In genomic region chr10:110574420-110574819, GRCh38 we compare ENCODE assay signal across 19 cellular contexts. TPM values are rescaled to one million over a fixed set of nuclear protein-coding genes. Genes with fewer than 3 reads are reported as not detected.
DNase-seq lines count a peak whose midpoint lies in the region; ATAC-seq and TF ChIP-seq lines count a peak whose summit lies in the region.
"Had no signal": no experiment of that assay in that cellular context is flagged by ENCODE, and none has a peak within 500 bp of the region (broad histone marks: within the 10 kb centered on the region; RNA-seq: fewer than 3 reads in every experiment).

No MANE protein-coding gene starts in this region.

- no peak overlapping the region for H3K4me3 Mint-ChIP-seq in stimulated activated naive CD8-positive, alpha-beta T cell treated with anti-CD3 and anti-CD28 coated beads, Interleukin-15, Interleukin-2, amounts not matched to agents 100 ng/mL and 50 ng/mL, for 24 hours
- no peak overlapping the region for H3K4me3 Mint-ChIP-seq in activated CD8-positive, alpha-beta T cell treated with anti-CD3 and anti-CD28 coated beads, Interleukin-2, amount 10 ng/mL, durations not matched to agents 7 days and 5 days
- H3K4me3 Mint-ChIP-seq: CD14-positive monocyte; T-helper 1 cell treated with Interleukin-12 subunit alpha and Interleukin-12 subunit beta and Interleukin-4 antibody, amounts not matched to agents 30 μg/mL and 1 μg/mL, for 36 hours had no signal

- H3K27me3 ChIP-seq in tibial nerve = no peaks in the 10 kb centered on the region
- H3K27me3 ChIP-seq: neutrophil, SJSA1 had no signal

- TF ChIP-seq EP300 in tibial nerve (IDR thresholded peaks at IDR 0.05) = no peak

- TF ChIP-seq POLR2A in tibial nerve (IDR thresholded peaks at IDR 0.05) = no peak

- peaks cover 0 to 48% (median 14%) of the 10 kb centered on the region in 4 donors for H3K4me1 ChIP-seq in tibial nerve

- DNase-seq in stimulated activated naive CD8-positive, alpha-beta T cell treated with anti-CD3 and anti-CD28 coated beads, Interleukin-15, Interleukin-2, amounts not matched to agents 100 U/mL and 50 U/mL, for 24 hours = no peak
- no peak for DNase-seq in activated CD8-positive, alpha-beta T cell treated with anti-CD3 and anti-CD28 coated beads, Interleukin-2, amount 10 ng/mL, durations not matched to agents 7 days and 5 days
- no peak for DNase-seq in left ventricle myocardium superior
- no peak for DNase-seq in NCI-H1092 treated with DMSO at 0.1 percent for 48 hours (lab: John Stamatoyannopoulos, UW)
- DNase-seq in tibial nerve (ENCODE audit: low spot score in 2 of 2) = no peak
- DNase-seq: activated CD4-positive, alpha-beta T cell treated with anti-CD3 and anti-CD28 coated beads, Interleukin-2, amount 50 U/mL, for 1 hour; activated T-cell treated with anti-CD3 and anti-CD28 coated beads for 4 hours; DMS153; GF-D8; NCI-H1694; stimulated activated CD4-positive, alpha-beta T cell treated with anti-CD3 and anti-CD28 coated beads, Interleukin-4, amount 100 ng/mL, for 24 hours had no signal

- intact Hi-C loops in left ventricle myocardium superior (cut with micrococcal nuclease) = no loop called here

- POLR2A ChIA-PET in activated CD8-positive, alpha-beta T cell treated with anti-CD3 and anti-CD28 coated beads, Interleukin-2, amount 10 ng/mL, durations not matched to agents 7 days and 5 days (lab: Charles Lee) = interaction anchor here (0.6 to 1.1 kb wide), 2 partner anchors 15 to 16 kb away, joined by 3 read pairs; no protein-coding TSS in a partner anchor

- peak overlapping the region; percentile 45 for H3K27ac Mint-ChIP-seq in stimulated activated naive CD8-positive, alpha-beta T cell treated with anti-CD3 and anti-CD28 coated beads, Interleukin-15, Interleukin-2, amounts not matched to agents 100 ng/mL and 50 ng/mL, for 24 hours
- no peak overlapping the region for H3K27ac Mint-ChIP-seq in activated CD8-positive, alpha-beta T cell treated with anti-CD3 and anti-CD28 coated beads, Interleukin-2, amount 10 ng/mL, durations not matched to agents 7 days and 5 days
- H3K27ac Mint-ChIP-seq: activated naive CD4-positive, alpha-beta T cell treated with anti-CD3 and anti-CD28 coated beads, Interleukin-2, amount 50 U/mL, for 72 hours; T-helper 1 cell treated with Interleukin-12 subunit alpha and Interleukin-12 subunit beta and Interleukin-4 antibody, amounts not matched to agents 30 μg/mL and 1 μg/mL, for 36 hours had no signal

- peaks cover 60% of the 10 kb centered on the region for H3K4me1 Mint-ChIP-seq in stimulated activated naive CD8-positive, alpha-beta T cell treated with anti-CD3 and anti-CD28 coated beads, Interleukin-15, Interleukin-2, amounts not matched to agents 100 ng/mL and 50 ng/mL, for 24 hours (ENCODE audit: low read depth)
- peaks cover 40% of the 10 kb centered on the region for H3K4me1 Mint-ChIP-seq in activated CD8-positive, alpha-beta T cell treated with anti-CD3 and anti-CD28 coated beads, Interleukin-2, amount 10 ng/mL, durations not matched to agents 7 days and 5 days (ENCODE audit: low read depth)

- no peak for ATAC-seq in stimulated activated naive CD8-positive, alpha-beta T cell treated with anti-CD3 and anti-CD28 coated beads, Interleukin-15, Interleukin-2, amounts not matched to agents 100 U/mL and 50 U/mL, for 24 hours
- ATAC-seq in activated CD8-positive, alpha-beta T cell treated with anti-CD3 and anti-CD28 coated beads, Interleukin-2, amount 10 ng/mL, durations not matched to agents 7 days and 5 days = peak; percentile 30
- ATAC-seq in left ventricle myocardium superior = peak; percentile 71
- no peak for ATAC-seq in HG02642 (IDR thresholded peaks at IDR 0.05; ENCODE audit: poor library complexity, unreplicated experiment)
- no peak for ATAC-seq in HG02759 (IDR thresholded peaks at IDR 0.05; ENCODE audit: unreplicated experiment)

- H3K4me3 ChIP-seq in tibial nerve = no peak overlapping the region
- H3K4me3 ChIP-seq: SJSA1 had no signal

- no peak for TF ChIP-seq CTCF in tibial nerve (IDR thresholded peaks at IDR 0.05)

- no peaks in the 10 kb centered on the region for H3K9me3 ChIP-seq in tibial nerve
- H3K9me3 ChIP-seq: neutrophil, SJSA1 had no signal

- no peak overlapping the region for H3K27ac ChIP-seq in tibial nerve
- H3K27ac ChIP-seq: neutrophil, SJSA1 had no signal

- H3K27me3 Mint-ChIP-seq in stimulated activated naive CD8-positive, alpha-beta T cell treated with anti-CD3 and anti-CD28 coated beads, Interleukin-15, Interleukin-2, amounts not matched to agents 100 ng/mL and 50 ng/mL, for 24 hours = no peaks in the 10 kb centered on the region
- H3K27me3 Mint-ChIP-seq in activated CD8-positive, alpha-beta T cell treated with anti-CD3 and anti-CD28 coated beads, Interleukin-2, amount 10 ng/mL, durations not matched to agents 7 days and 5 days (ENCODE audit: low read depth) = no peaks in the 10 kb centered on the region

- peaks cover 0 to 21% (median 9%) of the 10 kb centered on the region in 3 donors for H3K36me3 ChIP-seq in tibial nerve

- WGBS in tibial nerve, 2 donors = 70 to 75% methylated on average over 5 of the region's 5 CpGs

- H3K9me3 Mint-ChIP-seq in stimulated activated naive CD8-positive, alpha-beta T cell treated with anti-CD3 and anti-CD28 coated beads, Interleukin-15, Interleukin-2, amounts not matched to agents 100 ng/mL and 50 ng/mL, for 24 hours = no peaks in the 10 kb centered on the region
- H3K9me3 Mint-ChIP-seq in activated CD8-positive, alpha-beta T cell treated with anti-CD3 and anti-CD28 coated beads, Interleukin-2, amount 10 ng/mL, durations not matched to agents 7 days and 5 days (ENCODE audit: insufficient read depth) = no peaks in the 10 kb centered on the region
- H3K9me3 Mint-ChIP-seq: activated naive CD4-positive, alpha-beta T cell treated with anti-CD3 and anti-CD28 coated beads, Interleukin-2, amount 50 U/mL, for 72 hours; CD14-positive monocyte; T-helper 1 cell treated with Interleukin-12 subunit alpha and Interleukin-12 subunit beta and Interleukin-4 antibody, amounts not matched to agents 30 μg/mL and 1 μg/mL, for 36 hours had no signal

- peaks cover 70% of the 10 kb centered on the region for H3K36me3 Mint-ChIP-seq in stimulated activated naive CD8-positive, alpha-beta T cell treated with anti-CD3 and anti-CD28 coated beads, Interleukin-15, Interleukin-2, amounts not matched to agents 100 ng/mL and 50 ng/mL, for 24 hours (ENCODE audit: low read depth)
- peaks cover 68% of the 10 kb centered on the region for H3K36me3 Mint-ChIP-seq in activated CD8-positive, alpha-beta T cell treated with anti-CD3 and anti-CD28 coated beads, Interleukin-2, amount 10 ng/mL, durations not matched to agents 7 days and 5 days (ENCODE audit: low read depth)

- CTCF ChIA-PET in activated CD8-positive, alpha-beta T cell treated with anti-CD3 and anti-CD28 coated beads, Interleukin-2, amount 10 ng/mL, durations not matched to agents 7 days and 5 days (lab: Charles Lee) = no interaction called here

RNA-seq across cellular contexts. Expression of gene SMC3, which starts 6.9 kb away (rescaled TPM):
- total RNA-seq in activated CD8-positive, alpha-beta T cell treated with anti-CD3 and anti-CD28 coated beads, Interleukin-2, amount 10 ng/mL, durations not matched to agents 7 days and 5 days = 10 to 100 TPM; 75.6 to 82.2 TPM
- total RNA-seq in left ventricle myocardium superior (24.3 TPM), tibial nerve (10 to 100 TPM; 31.0 to 41.4 (median 33.4) TPM)

Comparison
In these comparisons a context has a peak if more than half of its experiments do, and no peak if none do; other contexts are left out.
1. ATAC-seq: peak in activated CD8-positive, alpha-beta T cell treated with anti-CD3 and anti-CD28 coated beads, Interleukin-2, amount 10 ng/mL, durations not matched to agents 7 days and 5 days (single experiment) and left ventricle myocardium superior (single experiment); none in stimulated activated naive CD8-positive, alpha-beta T cell treated with anti-CD3 and anti-CD28 coated beads, Interleukin-15, Interleukin-2, amounts not matched to agents 100 U/mL and 50 U/mL, for 24 hours (single experiment), HG02642 (single experiment) and HG02759 (single experiment).